Comparison of ENCODE assay signal across 1 cellular context in genomic region chr4:105196523-105197145, GRCh38.
TF ChIP-seq lines count a peak whose summit lies in the region.

No MANE protein-coding gene starts in this region.

TF ChIP-seq in GM23338, 12 proteins besides CTCF, POLR2A, EP300 and RAD21 (continued from another document):
- no peak for TF ChIP-seq STAT1 (IDR thresholded peaks at IDR 0.05; ENCODE audit: unreplicated experiment)
- TF ChIP-seq ZNF331 (CRISPR knock-in tag; IDR thresholded peaks at IDR 0.05; ENCODE audit: low read depth), result no peak
- TF ChIP-seq NANOG (IDR thresholded peaks at IDR 0.05; ENCODE audit: borderline replicate concordance), result no peak
- no peak for TF ChIP-seq JUNB (IDR thresholded peaks at IDR 0.05; ENCODE audit: unreplicated experiment)
- TF ChIP-seq, protein P1, sequence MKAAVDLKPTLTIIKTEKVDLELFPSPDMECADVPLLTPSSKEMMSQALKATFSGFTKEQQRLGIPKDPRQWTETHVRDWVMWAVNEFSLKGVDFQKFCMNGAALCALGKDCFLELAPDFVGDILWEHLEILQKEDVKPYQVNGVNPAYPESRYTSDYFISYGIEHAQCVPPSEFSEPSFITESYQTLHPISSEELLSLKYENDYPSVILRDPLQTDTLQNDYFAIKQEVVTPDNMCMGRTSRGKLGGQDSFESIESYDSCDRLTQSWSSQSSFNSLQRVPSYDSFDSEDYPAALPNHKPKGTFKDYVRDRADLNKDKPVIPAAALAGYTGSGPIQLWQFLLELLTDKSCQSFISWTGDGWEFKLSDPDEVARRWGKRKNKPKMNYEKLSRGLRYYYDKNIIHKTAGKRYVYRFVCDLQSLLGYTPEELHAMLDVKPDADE (IDR thresholded peaks at IDR 0.05), result no peak
- TF ChIP-seq ZNF114 (CRISPR knock-in tag; IDR thresholded peaks at IDR 0.05), result no peak
- no peak for TF ChIP-seq CREB1 (CRISPR knock-in tag; IDR thresholded peaks at IDR 0.05; ENCODE audit: low read depth)
- TF ChIP-seq EZH2phosphoT487 (IDR thresholded peaks at IDR 0.05; ENCODE audit: unreplicated experiment), result no peak
- no peak for TF ChIP-seq EZH2 (IDR thresholded peaks at IDR 0.05; ENCODE audit: low read depth, unreplicated experiment)
- TF ChIP-seq POLR2AphosphoS5 (IDR thresholded peaks at IDR 0.05; ENCODE audit: low read depth), result no peak
